In genomic region chr9:134707031-134707680, GRCh38 we compare ENCODE assay signal across 1 cellular context.
TF ChIP-seq lines count a peak whose summit lies in the region.

No MANE protein-coding gene starts in this region.

TF ChIP-seq in SK-N-SH, 30 proteins besides CTCF, POLR2A, EP300 and RAD21 (continued from another document):
- TF ChIP-seq ZBTB33 (IDR thresholded peaks at IDR 0.05; ENCODE audit: borderline replicate concordance, low read depth) = no peak
- peak; percentile 33; the same call in 1 of the 2 replicates for TF ChIP-seq RCOR1 (IDR thresholded peaks at IDR 0.05; ENCODE audit: low read length)
- TF ChIP-seq YY1 (IDR thresholded peaks at IDR 0.05; ENCODE audit: low read depth) = 0 out of 2 replicates have a peak, but pooled peaks have one; percentile 54
- TF ChIP-seq RXRA (IDR thresholded peaks at IDR 0.05; ENCODE audit: borderline replicate concordance, low read depth) = no peak
- TF ChIP-seq POLR2AphosphoS5 (IDR thresholded peaks at IDR 0.05; ENCODE audit: low read depth, low read length) = no peak
- no peak for TF ChIP-seq MEF2A (IDR thresholded peaks at IDR 0.05; ENCODE audit: borderline replicate concordance, low read depth)
- no peak for TF ChIP-seq GABPA (IDR thresholded peaks at IDR 0.05; ENCODE audit: low read depth)
- TF ChIP-seq TAF1 (IDR thresholded peaks at IDR 0.05; ENCODE audit: borderline replicate concordance, low read depth, low read length) = no peak
TF ChIP-seq in SK-N-SH: peak in this region for 10.
